In the genomic region with DNA sequence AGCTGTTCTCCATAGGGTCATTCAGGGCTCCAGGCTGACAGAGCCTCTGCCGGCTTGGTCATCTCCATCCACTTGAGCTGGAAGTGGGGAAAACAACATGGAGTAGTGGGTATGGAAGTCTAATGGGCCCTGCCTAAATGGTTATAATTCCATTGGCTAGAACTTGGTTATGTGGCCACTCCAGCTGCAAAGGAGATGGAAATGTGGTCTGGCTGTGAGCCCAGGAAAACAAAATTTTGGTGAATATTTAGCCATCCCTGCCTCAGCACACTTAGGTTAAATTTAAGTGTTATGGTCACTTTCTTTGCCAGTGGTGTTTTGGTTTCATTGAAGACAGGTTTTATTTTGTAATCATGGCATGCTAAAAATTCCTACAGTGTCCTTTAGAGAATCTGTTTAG, we compare ENCODE assay signal across 12 cellular contexts.
DNase-seq lines count a peak whose midpoint lies in the region; ATAC-seq, FAIRE-seq and TF ChIP-seq lines count a peak whose summit lies in the region.
"Had no signal": no experiment of that assay in that cellular context is flagged by ENCODE, and none has a peak within 500 bp of the region (broad histone marks: within the 10 kb centered on the region; RNA-seq: fewer than 3 reads in every experiment).

No MANE protein-coding gene starts in this region.

- peaks cover 16 to 38% of the 10 kb centered on the region in 2 donors for H3K4me1 ChIP-seq in muscle layer of duodenum (ENCODE audit: control insufficient read depth in 1 of 2, insufficient read depth in 2 of 2, low read length in 2 of 2)
- peaks cover 9 to 12% of the 10 kb centered on the region in 2 donors for H3K4me1 ChIP-seq in naive thymus-derived CD4-positive, alpha-beta T cell (ENCODE audit: control insufficient read depth in 2 of 2, insufficient read depth in 2 of 2, low read length in 2 of 2)

- ATAC-seq in GM19455 (IDR thresholded peaks at IDR 0.05; ENCODE audit: unreplicated experiment) (no peak), GM19452 (IDR thresholded peaks at IDR 0.05; ENCODE audit: unreplicated experiment) (no peak)
- no peak for ATAC-seq in naive thymus-derived CD4-positive, alpha-beta T cell

- H3K4me3 Mint-ChIP-seq in naive thymus-derived CD4-positive, alpha-beta T cell = no peak overlapping the region

- intact Hi-C loops in naive thymus-derived CD4-positive, alpha-beta T cell (cut with micrococcal nuclease) = loop anchor here in 1 of 2 donors (2.0 kb wide), 1 partner anchor 31 kb away; no protein-coding TSS in a partner anchor

- POLR2A ChIA-PET in naive thymus-derived CD4-positive, alpha-beta T cell (lab: Charles Lee) = no interaction called here

- H3K36me3 Mint-ChIP-seq in naive thymus-derived CD4-positive, alpha-beta T cell = peaks cover 14 to 74% (median 40%) of the 10 kb centered on the region in 5 donors

- DNase-seq in ACHN = peak; percentile 60
- peak; percentile 60 for DNase-seq in GM04503 (ENCODE audit: low read depth)
- peak; percentile 48 for DNase-seq in choroid plexus epithelial cell (ENCODE audit: low read depth)
- no peak for DNase-seq in frontal cortex (ENCODE audit: low spot score in 2 of 2)
- DNase-seq in naive thymus-derived CD4-positive, alpha-beta T cell = no peak
- DNase-seq: COR-L47, pancreas, Peyer's patch had no signal

- H3K9me3 Mint-ChIP-seq in naive thymus-derived CD4-positive, alpha-beta T cell = no peaks in the 10 kb centered on the region

- peaks cover 14 to 23% of the 10 kb centered on the region in 2 donors for H3K36me3 ChIP-seq in muscle layer of duodenum (ENCODE audit: control insufficient read depth in 1 of 2, insufficient read depth in 2 of 2, low read length in 2 of 2)
- H3K36me3 ChIP-seq in naive thymus-derived CD4-positive, alpha-beta T cell (ENCODE audit: control insufficient read depth in 2 of 3, insufficient read depth in 3 of 3, low read length in 3 of 3) = peaks cover 5 to 57% (median 15%) of the 10 kb centered on the region in 3 experiments

- no peak for TF ChIP-seq CTCF in choroid plexus epithelial cell (conservative IDR thresholded peaks at IDR 0.05; ENCODE audit: low read depth, low read length)

- H3K27me3 Mint-ChIP-seq in naive thymus-derived CD4-positive, alpha-beta T cell = no peaks in the 10 kb centered on the region

- CTCF ChIA-PET in naive thymus-derived CD4-positive, alpha-beta T cell (lab: Charles Lee) = no interaction called here

- H3K27ac Mint-ChIP-seq in naive thymus-derived CD4-positive, alpha-beta T cell = peak overlapping the region in 3 of 9 donors; percentile 56 to 77 (median 68)

- no peak for FAIRE-seq in frontal cortex (lab: Jason Lieb, UNC)
- FAIRE-seq: pancreas had no signal

- H3K4me3 ChIP-seq in choroid plexus epithelial cell (ENCODE audit: low read depth, low read length) (no peak overlapping the region), muscle layer of duodenum (ENCODE audit: low read depth in 1 of 2, low read length in 2 of 2) (no peak overlapping the region)
- no peak overlapping the region for H3K4me3 ChIP-seq in naive thymus-derived CD4-positive, alpha-beta T cell (ENCODE audit: low read length)
- H3K4me3 ChIP-seq: pancreas, Peyer's patch had no signal

- H3K9me3 ChIP-seq in muscle layer of duodenum (ENCODE audit: control insufficient read depth in 1 of 2, low read length in 2 of 2) = no peaks in the 10 kb centered on the region
- H3K9me3 ChIP-seq in naive thymus-derived CD4-positive, alpha-beta T cell (ENCODE audit: control insufficient read depth in 2 of 3, low read length in 3 of 3) = no peaks in the 10 kb centered on the region
- H3K9me3 ChIP-seq: pancreas, Peyer's patch had no signal

- in situ Hi-C loops in ACHN (cut with HindIII; ENCODE audit: low pct_ligation_motif_present, low pct_unique_long_range_greater_than_20kb, low sequenced_read_pairs) = no loop called here

- no peaks in the 10 kb centered on the region for H3K27me3 ChIP-seq in muscle layer of duodenum (ENCODE audit: low read depth, low read length)
- no peaks in the 10 kb centered on the region for H3K27me3 ChIP-seq in naive thymus-derived CD4-positive, alpha-beta T cell (ENCODE audit: control insufficient read depth in 2 of 2, insufficient read depth in 2 of 2, low read length in 2 of 2)
- H3K27me3 ChIP-seq: pancreas, Peyer's patch had no signal

- H3K4me1 Mint-ChIP-seq in naive thymus-derived CD4-positive, alpha-beta T cell = peaks cover 26 to 80% (median 74%) of the 10 kb centered on the region in 7 donors

- peak overlapping the region; percentile 73 for H3K27ac ChIP-seq in muscle layer of duodenum (ENCODE audit: low read length)
- no peak overlapping the region for H3K27ac ChIP-seq in naive thymus-derived CD4-positive, alpha-beta T cell (ENCODE audit: low read depth, low read length)
- H3K27ac ChIP-seq: VCaP had no signal

Comparison
In these comparisons a context has a peak if more than half of its experiments do, and no peak if none do; other contexts are left out.
1. DNase-seq: peak in ACHN (single experiment), GM04503 (single experiment) and choroid plexus epithelial cell (single experiment); none in frontal cortex (0 of 2) and naive thymus-derived CD4-positive, alpha-beta T cell (0 of 9).